ENCODE assay signal across 16 cellular contexts in genomic region chr7:44273681-44274622, GRCh38. TPM values are rescaled to one million over a fixed set of nuclear protein-coding genes. Genes with fewer than 3 reads are reported as not detected.
DNase-seq lines count a peak whose midpoint lies in the region; ATAC-seq, FAIRE-seq and TF ChIP-seq lines count a peak whose summit lies in the region.
"Had no signal": no experiment of that assay in that cellular context is flagged by ENCODE, and none has a peak within 500 bp of the region (broad histone marks: within the 10 kb centered on the region; RNA-seq: fewer than 3 reads in every experiment).

No MANE protein-coding gene starts in this region.

- no peak overlapping the region for H3K9ac ChIP-seq in kidney (ENCODE audit: low read length in 2 of 2)

- ATAC-seq in HG02981 (IDR thresholded peaks at IDR 0.05; ENCODE audit: unreplicated experiment) (no peak), HG03457 (IDR thresholded peaks at IDR 0.05; ENCODE audit: unreplicated experiment) (no peak)
- ATAC-seq: activated T-cell treated with anti-CD3 and anti-CD28 coated beads, Interleukin-2, amount 50 U/mL, for 4 hours; heart right ventricle; naive thymus-derived CD8-positive, alpha-beta T cell had no signal

- no peaks in the 10 kb centered on the region for H3K4me1 Mint-ChIP-seq in activated naive CD4-positive, alpha-beta T cell treated with anti-CD3 and anti-CD28 coated beads, Interleukin-2, amount 50 U/mL, for 24 hours

- H3K27me3 ChIP-seq in WERI-Rb-1 (ENCODE audit: insufficient read depth, low read depth, severe bottlenecking): no peaks in the 10 kb centered on the region
- H3K27me3 ChIP-seq: heart right ventricle had no signal

- no peak for FAIRE-seq in kidney (lab: Jason Lieb, UNC)

- intact Hi-C loops in kidney (cut with DNase I): no loop called here

- H3K36me3 ChIP-seq in WERI-Rb-1: no peaks in the 10 kb centered on the region
- H3K36me3 ChIP-seq in kidney (ENCODE audit: control insufficient read depth in 1 of 2, insufficient read depth in 2 of 2, low read length in 2 of 2): no peaks in the 10 kb centered on the region
- H3K36me3 ChIP-seq: heart right ventricle had no signal

- no peaks in the 10 kb centered on the region for H3K9me3 Mint-ChIP-seq in activated naive CD4-positive, alpha-beta T cell treated with anti-CD3 and anti-CD28 coated beads, Interleukin-2, amount 50 U/mL, for 24 hours
- H3K9me3 Mint-ChIP-seq: activated T-cell treated with anti-CD3 and anti-CD28 coated beads, Interleukin-2, amount 50 U/mL, for 4 hours; H9; naive thymus-derived CD8-positive, alpha-beta T cell had no signal

- H3K4me3 ChIP-seq in WERI-Rb-1 (ENCODE audit: low read depth, low read length): no peak overlapping the region
- H3K4me3 ChIP-seq in kidney (ENCODE audit: low read length in 2 of 2): no peak overlapping the region
- H3K4me3 ChIP-seq: heart right ventricle had no signal

- H3K9me3 ChIP-seq in WERI-Rb-1 (ENCODE audit: severe bottlenecking) (no peaks in the 10 kb centered on the region), kidney (ENCODE audit: control insufficient read depth in 1 of 2, low read length in 2 of 2) (no peaks in the 10 kb centered on the region)
- H3K9me3 ChIP-seq: heart right ventricle had no signal

- TF ChIP-seq CTCF in WERI-Rb-1 (IDR thresholded peaks at IDR 0.05; ENCODE audit: low read depth, low read length) (no peak), kidney (IDR thresholded peaks at IDR 0.05; ENCODE audit: borderline replicate concordance, extremely low read depth, insufficient read depth) (no peak)

- no peak overlapping the region for H3K4me3 Mint-ChIP-seq in activated naive CD4-positive, alpha-beta T cell treated with anti-CD3 and anti-CD28 coated beads, Interleukin-2, amount 50 U/mL, for 24 hours
- H3K4me3 Mint-ChIP-seq: activated T-cell treated with anti-CD3 and anti-CD28 coated beads, Interleukin-2, amount 50 U/mL, for 4 hours; H9; naive thymus-derived CD8-positive, alpha-beta T cell had no signal

- H3K27ac Mint-ChIP-seq in activated naive CD4-positive, alpha-beta T cell treated with anti-CD3 and anti-CD28 coated beads, Interleukin-2, amount 50 U/mL, for 24 hours: peak overlapping the region; percentile 36

- no peaks in the 10 kb centered on the region for H3K4me1 ChIP-seq in kidney (ENCODE audit: control insufficient read depth in 1 of 2, insufficient read depth in 1 of 2, low read depth in 1 of 2, low read length in 2 of 2)

- no peaks in the 10 kb centered on the region for H3K36me3 Mint-ChIP-seq in activated naive CD4-positive, alpha-beta T cell treated with anti-CD3 and anti-CD28 coated beads, Interleukin-2, amount 50 U/mL, for 24 hours
- H3K36me3 Mint-ChIP-seq: naive thymus-derived CD8-positive, alpha-beta T cell had no signal

- H3K27me3 Mint-ChIP-seq in activated naive CD4-positive, alpha-beta T cell treated with anti-CD3 and anti-CD28 coated beads, Interleukin-2, amount 50 U/mL, for 24 hours: no peaks in the 10 kb centered on the region
- H3K27me3 Mint-ChIP-seq: naive thymus-derived CD8-positive, alpha-beta T cell had no signal

- H3K27ac ChIP-seq in WERI-Rb-1: peak overlapping the region; percentile 36; the same call in 1 of the 2 replicates
- H3K27ac ChIP-seq in kidney (ENCODE audit: low read depth in 2 of 2, low read length in 2 of 2): no peak overlapping the region
- H3K27ac ChIP-seq in temporal lobe (ENCODE audit: low read depth, low read length): peak overlapping the region; percentile 14

- DNase-seq in activated naive CD4-positive, alpha-beta T cell treated with Interleukin-2 at 50 U/mL for 16 hours: no peak
- DNase-seq in WERI-Rb-1: peak; percentile 49
- peak; percentile 58 for DNase-seq in kidney
- no peak for DNase-seq in activated effector memory CD4-positive, alpha-beta T cell treated with Interleukin-2 at 50 U/mL for 16 hours
- DNase-seq: activated T-cell treated with anti-CD3 and anti-CD28 coated beads, Interleukin-2, amount 50 U/mL, for 4 hours; cerebellar nuclear complex; H9; mammary epithelial cell; NCI-H2081; stimulated activated naive CD4-positive, alpha-beta T cell treated with Interleukin-2 at 50 U/mL for 16 hours had no signal

RNA-seq across cellular contexts. Expression of gene CAMK2B, which starts 51.4 kb away (rescaled TPM):
- total RNA-seq in kidney: 1.1 TPM
- 3.2 TPM for polyA plus RNA-seq in kidney (ENCODE audit: insufficient read depth, low read depth, low replicate concordance)
- 76.7 TPM for total RNA-seq in temporal lobe
- total RNA-seq: naive thymus-derived CD8-positive, alpha-beta T cell had no signal
- polyA plus RNA-seq: naive thymus-derived CD8-positive, alpha-beta T cell had no signal

Comparison
In these comparisons a context has a peak if more than half of its experiments do, and no peak if none do; other contexts are left out.
1. DNase-seq: peak in WERI-Rb-1 (single experiment) and kidney (single experiment); none in activated naive CD4-positive, alpha-beta T cell treated with Interleukin-2 at 50 U/mL for 16 hours (single experiment) and activated effector memory CD4-positive, alpha-beta T cell treated with Interleukin-2 at 50 U/mL for 16 hours (single experiment).
2. H3K27ac ChIP-seq: peak in WERI-Rb-1 (single experiment) and temporal lobe (single experiment); none in kidney (0 of 2).
3. RNA of gene CAMK2B, which starts 51.4 kb away (total RNA-seq): 76.7 TPM in temporal lobe (single experiment); 1.1 TPM in kidney (single experiment); every median in the first group is over 10 times any median in the second.